Comparison of ENCODE assay signal across 8 cellular contexts in genomic region chr2:43227830-43228280, GRCh38. TPM values are rescaled to one million over a fixed set of nuclear protein-coding genes. Genes with fewer than 3 reads are reported as not detected.
A peak's percentile ranks its signal among the peaks of the same experiment; 100 is the strongest.
DNase-seq lines count a peak whose midpoint lies in the region; ATAC-seq and TF ChIP-seq lines count a peak whose summit lies in the region.

No MANE protein-coding gene starts in this region.

- H2BK12ac ChIP-seq in trophoblast cell (ENCODE audit: low read length) = peak overlapping the region; percentile 66

- CTCF ChIA-PET in Panc1 (lab: Charles Lee) = interaction anchor here (0.6 to 1.6 kb wide), 3 partner anchors 62 to 373 kb away, joined by 3 to 10 read pairs (median 9); no protein-coding TSS in a partner anchor

- peak overlapping the region; percentile 91 for H3K14ac ChIP-seq in trophoblast cell (ENCODE audit: low read length)

- peak overlapping the region; percentile 76 for H4K8ac ChIP-seq in trophoblast cell (ENCODE audit: low read depth, low read length)

- peak overlapping the region; percentile 11 for H2AK5ac ChIP-seq in trophoblast cell (ENCODE audit: low read length)

- POLR2A ChIA-PET in Panc1 (lab: Charles Lee) = no interaction called here

- no peak overlapping the region for H3K23ac ChIP-seq in trophoblast cell (ENCODE audit: low read length)

- H3K4ac ChIP-seq in trophoblast cell (ENCODE audit: low read depth, low read length) = peak overlapping the region; percentile 60

- peak overlapping the region; percentile 81 for H3K9ac ChIP-seq in trophoblast cell (ENCODE audit: low read length)

- H3K36me3 ChIP-seq in Panc1 (ENCODE audit: control insufficient read depth, insufficient read depth, low read length) (peaks cover 11% of the 10 kb centered on the region), trophoblast cell (ENCODE audit: control insufficient read depth in 1 of 2, insufficient read depth in 2 of 2, low read length in 2 of 2) (peaks cover 15 to 18% of the 10 kb centered on the region in 2 experiments)

- in situ Hi-C loops in Panc1 (cut with HindIII; ENCODE audit: low pct_unique_long_range_greater_than_20kb, low sequenced_read_pairs) = no loop called here

- no TSS peak for BruUV-seq in Panc1 (replicated peaks; lab: Mats Ljungman, UMichigan)

- no peaks in the 10 kb centered on the region for H3K27me3 ChIP-seq in Panc1 (ENCODE audit: control insufficient read depth, insufficient read depth, low read length)
- no peaks in the 10 kb centered on the region for H3K27me3 ChIP-seq in trophoblast cell (ENCODE audit: insufficient read depth, low read length)

- intact Hi-C loops in Panc1 (cut with micrococcal nuclease; ENCODE audit: unreplicated experiment) = loop anchor here (2.0 to 10.0 kb wide), 6 partner anchors 97 to 401 kb away; no protein-coding TSS in a partner anchor

- TF ChIP-seq CTCF in GM12872 (IDR thresholded peaks at IDR 0.05; ENCODE audit: insufficient read depth, low read depth, low read length) (peak; percentile 30; the same call in 2 of the 3 replicates), Panc1 (IDR thresholded peaks at IDR 0.05) (peak; percentile 13; the same call in 1 of the 2 replicates), epithelial cell of proximal tubule (conservative IDR thresholded peaks at IDR 0.05; ENCODE audit: low read depth, low read length) (peak; percentile 40)

- no CpG with 5 or more reads among the region's 10 CpGs for WGBS in trophoblast cell (ENCODE audit: extremely low coverage, insufficient coverage, insufficient read length)

- H4K91ac ChIP-seq in trophoblast cell (ENCODE audit: low read depth, low read length) = peak overlapping the region; percentile 91

- peak; percentile 31 for ATAC-seq in Panc1
- no peak for ATAC-seq in HG02973 (IDR thresholded peaks at IDR 0.05; ENCODE audit: unreplicated experiment)

- H3K27ac ChIP-seq in Panc1 (ENCODE audit: low read length) (peak overlapping the region; percentile 83), trophoblast cell (ENCODE audit: low read depth, low read length) (peak overlapping the region; percentile 83)

- H2BK5ac ChIP-seq in trophoblast cell (ENCODE audit: low read depth, low read length, poor library complexity) = peak overlapping the region; percentile 82

- H3K18ac ChIP-seq in trophoblast cell (ENCODE audit: low read length) = peak overlapping the region; percentile 82

- H3K9me3 ChIP-seq in Panc1 (ENCODE audit: control insufficient read depth, insufficient read depth, low read depth, low read length) (no peaks in the 10 kb centered on the region), trophoblast cell (ENCODE audit: insufficient read depth, low read depth, low read length) (no peaks in the 10 kb centered on the region)

- peak overlapping the region; percentile 74 for H3K4me2 ChIP-seq in trophoblast cell (ENCODE audit: low read length)

- DNase-seq in Panc1 (ENCODE audit: low read depth, low spot score) (no peak), epithelial cell of proximal tubule (ENCODE audit: low read depth) (no peak), trophoblast cell (peak in 1 of 2 donors; percentile 28), anterior cingulate cortex (lab: John Stamatoyannopoulos, UW) (no peak), SHP77 treated with DMSO at 0.1 percent for 48 hours (lab: John Stamatoyannopoulos, UW) (no peak)
- no peak for DNase-seq in activated CD4-positive, alpha-beta T cell treated with anti-CD3 and anti-CD28 coated beads, Interleukin-2, amount 50 U/mL, for 4 hours

- H3K79me2 ChIP-seq in trophoblast cell (ENCODE audit: control insufficient read depth, insufficient read depth, low read length, poor library complexity) = peaks cover 37% of the 10 kb centered on the region

- H3K79me1 ChIP-seq in trophoblast cell (ENCODE audit: low read length) = peaks cover 36% of the 10 kb centered on the region

- H3K4me1 ChIP-seq in Panc1 (ENCODE audit: control insufficient read depth, insufficient read depth, low read length) = peaks cover 15% of the 10 kb centered on the region
- H3K4me1 ChIP-seq in trophoblast cell (ENCODE audit: control insufficient read depth in 1 of 2, insufficient read depth in 2 of 2, low read length in 2 of 2) = peaks cover 11 to 12% of the 10 kb centered on the region in 2 experiments

- H2BK120ac ChIP-seq in trophoblast cell (ENCODE audit: insufficient read depth, low read length, poor library complexity) = peak overlapping the region; percentile 83

- peak overlapping the region; percentile 76 to 90 for H3K4me3 ChIP-seq in Panc1 (ENCODE audit: low read depth in 2 of 2, low read length in 2 of 2)
- peak overlapping the region; percentile 79 for H3K4me3 ChIP-seq in epithelial cell of proximal tubule (ENCODE audit: low read depth, low read length)
- peak overlapping the region; percentile 73 for H3K4me3 ChIP-seq in trophoblast cell (ENCODE audit: low read depth, low read length)

- H4K12ac ChIP-seq in trophoblast cell (ENCODE audit: low read depth, low read length) = peak overlapping the region; percentile 76

- H2AFZ ChIP-seq in trophoblast cell (ENCODE audit: insufficient read depth, low read length, poor library complexity) = peak overlapping the region; percentile 73

RNA-seq across cellular contexts. Expression of gene ZFP36L2, which starts 1.4 kb away (rescaled TPM):
- total RNA-seq in Panc1 (2021; ENCODE audit: unreplicated experiment) (46.3 TPM), epithelial cell of proximal tubule (8.2 and 10.5 TPM in 2 replicates)
- polyA plus RNA-seq in Panc1 (2012; ENCODE audit: insufficient read length) = 29.3 TPM
- polyA plus RNA-seq in trophoblast cell (2013) = 62.0 and 65.7 TPM in 2 replicates
